In genomic region chr13:106714271-106714670, GRCh38 we compare ENCODE assay signal across 12 cellular contexts.
"Had no signal": no experiment of that assay in that cellular context is flagged by ENCODE, and none has a peak within 500 bp of the region (broad histone marks: within the 10 kb centered on the region; RNA-seq: fewer than 3 reads in every experiment).

No MANE protein-coding gene starts in this region.

- H3K4me3 ChIP-seq: colonic mucosa, pancreas had no signal

- H3K36me3 ChIP-seq: colonic mucosa, pancreas had no signal

- H3K27ac ChIP-seq: colonic mucosa, pancreas had no signal

- ATAC-seq: activated naive CD4-positive, alpha-beta T cell treated with anti-CD3 and anti-CD28 coated beads, Interleukin-2, amount 50 U/mL, for 72 hours; activated T-cell treated with anti-CD3 and anti-CD28 coated beads, Interleukin-2, amount 50 U/mL, for 72 hours; pancreas had no signal

- H3K4me1 ChIP-seq: colonic mucosa, pancreas had no signal

- DNase-seq: activated CD4-positive, alpha-beta T cell treated with anti-CD3 and anti-CD28 coated beads, Interleukin-2, amount 10 ng/mL, durations not matched to agents 24 days and 14 days; activated CD4-positive, CD25-positive, alpha-beta regulatory T cell; activated CD8-positive, alpha-beta memory T cell treated with anti-CD3 and anti-CD28 coated beads, Interleukin-2, amount 50 U/mL, for 48 hours; activated gamma-delta T cell; activated T-cell treated with anti-CD3 and anti-CD28 coated beads, Interleukin-2, amount 50 U/mL, for 72 hours; central memory CD4-positive, alpha-beta T cell; colonic mucosa; pancreas; stimulated activated CD4-positive, alpha-beta T cell treated with anti-CD3 and anti-CD28 coated beads, Interleukin-4, amount 100 ng/mL, for 24 hours; stimulated activated naive CD4-positive, alpha-beta T cell; SW 1271 had no signal

- H3K9me3 ChIP-seq: colonic mucosa, pancreas had no signal

- H3K27me3 ChIP-seq: colonic mucosa had no signal
